ENCODE assay signal across 8 cellular contexts in genomic region chr12:3076730-3077571, GRCh38. TPM values are rescaled to one million over a fixed set of nuclear protein-coding genes. Genes with fewer than 3 reads are reported as not detected.
A peak's percentile ranks its signal among the peaks of the same experiment; 100 is the strongest.
DNase-seq lines count a peak whose midpoint lies in the region; ATAC-seq, FAIRE-seq and TF ChIP-seq lines count a peak whose summit lies in the region.

TSPAN9 (plus strand) TSS chr12:3077379; CDS start chr12:3201194, 123,815 bp downstream.

- H3K27me3 Mint-ChIP-seq in Caco-2 (ENCODE audit: insufficient read depth, unreplicated experiment) = no peaks in the 10 kb centered on the region

- intact Hi-C loops in Caco-2 (cut with micrococcal nuclease; ENCODE audit: unreplicated experiment) = loop anchor here (1.0 kb wide), 1 partner anchor 123 kb away; no protein-coding TSS in a partner anchor

- H3K4me3 ChIP-seq in Caco-2 (ENCODE audit: low read depth, low read length) = peak within 1 kb of the TSS; percentile 84
- peak within 1 kb of the TSS; percentile 77 to 90 for H3K4me3 ChIP-seq in small intestine (ENCODE audit: low read depth in 1 of 2, low read length in 2 of 2)

- peak within 1 kb of the TSS; percentile 70 for H3K27ac Mint-ChIP-seq in Caco-2 (ENCODE audit: unreplicated experiment)

- in situ Hi-C loops in T47D (cut with HindIII; ENCODE audit: low pct_unique_long_range_greater_than_20kb, low sequenced_read_pairs) = no loop called here

- H3K36me3 Mint-ChIP-seq in Caco-2 (ENCODE audit: insufficient read depth, unreplicated experiment) = peaks cover 6% of the 10 kb centered on the region

- peak within 1 kb of the TSS; percentile 92 for H3K4me3 Mint-ChIP-seq in Caco-2 (ENCODE audit: unreplicated experiment)

- CTCF ChIA-PET in Caco-2 (lab: Charles Lee) = no interaction called here

- POLR2A ChIA-PET in Caco-2 (lab: Charles Lee) = interaction anchor here (0.5 kb wide), 1 partner anchor 29 kb away, joined by 3 read pairs; no protein-coding TSS in a partner anchor

- 1 to 4% (median 1%) methylated on average over 36 to 95 of the region's 95 CpGs for WGBS in small intestine, 3 donors

- H3K9me3 ChIP-seq in Caco-2 (no peaks in the 10 kb centered on the region), small intestine (ENCODE audit: control insufficient read depth, low read depth) (no peaks in the 10 kb centered on the region)

- H3K27ac ChIP-seq in VCaP (peak within 1 kb of the TSS; percentile 88), small intestine (ENCODE audit: low read depth in 1 of 2, low read length in 1 of 2) (peak within 1 kb of the TSS; percentile 34 to 74)

- ATAC-seq in GM21619 (IDR thresholded peaks at IDR 0.05; ENCODE audit: unreplicated experiment) (peak; percentile 61), GM18520 (IDR thresholded peaks at IDR 0.05; ENCODE audit: unreplicated experiment) (no peak)

- H3K36me3 ChIP-seq in Caco-2 (ENCODE audit: control insufficient read depth, insufficient read depth, low read length) (no peaks in the 10 kb centered on the region), small intestine (ENCODE audit: control insufficient read depth in 2 of 2, insufficient read depth in 2 of 2, low read length in 2 of 2) (no peaks in the 10 kb centered on the region)

- H3K9me3 Mint-ChIP-seq in Caco-2 (ENCODE audit: unreplicated experiment) = no peaks in the 10 kb centered on the region

- FAIRE-seq in small intestine (lab: Jason Lieb, UNC) = no peak

- peaks cover 21% of the 10 kb centered on the region for H3K4me1 Mint-ChIP-seq in Caco-2 (ENCODE audit: low read depth, unreplicated experiment)

- H3K27me3 ChIP-seq in Caco-2 (replicated peaks; ENCODE audit: control insufficient read depth, insufficient read depth, low read length) (no peaks in the 10 kb centered on the region), small intestine (ENCODE audit: control insufficient read depth in 2 of 2, insufficient read depth in 2 of 2, low read length in 2 of 2) (no peaks in the 10 kb centered on the region)

- H3K4me1 ChIP-seq in Caco-2 (peaks cover 21% of the 10 kb centered on the region), small intestine (ENCODE audit: control insufficient read depth in 2 of 2, insufficient read depth in 1 of 2, low read depth in 1 of 2, low read length in 1 of 2) (peaks cover 0 to 6% of the 10 kb centered on the region in 2 donors)

- TF ChIP-seq CTCF in Caco-2 (IDR thresholded peaks at IDR 0.05; ENCODE audit: insufficient read depth in 1 of 2, low read depth in 1 of 2, low read length in 1 of 2, severe bottlenecking in 1 of 2, unreplicated experiment in 1 of 2) (no peak), VCaP (conservative IDR thresholded peaks at IDR 0.05) (no peak)

- BruUV-seq in Caco-2 (replicated peaks; lab: Mats Ljungman, UMichigan) = TSS peak; percentile 70

- DNase-seq in Caco-2 (peak; percentile 78 to 87), LoVo (ENCODE audit: low spot score) (peak; percentile 83), T47D (ENCODE audit: low read depth in 1 of 2, low spot score in 1 of 2) (peak; percentile 88 to 93), iPS-NIHi11 (ENCODE audit: low spot score) (peak; percentile 97), small intestine (peak; percentile 58)

RNA-seq across cellular contexts. Expression of gene TSPAN9, which starts in this region (rescaled TPM):
- total RNA-seq in Caco-2 (2022) = 45.5 and 49.1 TPM in 2 replicates
- polyA plus RNA-seq in small intestine = 10 to 100 TPM in 1 of 3 donors, 1 to 10 TPM in 2; 1.3 to 23.1 (median 2.4) TPM
